ENCODE assay signal across 1 cellular context in genomic region chr5:132829742-132830435, GRCh38.
A peak's percentile ranks its signal among the peaks of the same experiment; 100 is the strongest.
TF ChIP-seq lines count a peak whose summit lies in the region.

No MANE protein-coding gene starts in this region.

TF ChIP-seq in HEK293, 187 proteins besides CTCF, POLR2A, EP300 and RAD21 (continued from another document and continues in another):
- TF ChIP-seq KLF17 (tag by site-specific recombination; IDR thresholded peaks at IDR 0.05) (peak; percentile 64), ZNF404 (tag by site-specific recombination; IDR thresholded peaks at IDR 0.05) (no peak), ZNF776 (tag by site-specific recombination; IDR thresholded peaks at IDR 0.05; ENCODE audit: borderline replicate concordance) (no peak), ZNF362 (tag by site-specific recombination; IDR thresholded peaks at IDR 0.05) (no peak), ZNF658 (tag by site-specific recombination; IDR thresholded peaks at IDR 0.05) (no peak), ZXDB (tag by site-specific recombination; IDR thresholded peaks at IDR 0.05) (peak; percentile 38; the same call in 1 of the 2 replicates), ZNF133 (tag by site-specific recombination; IDR thresholded peaks at IDR 0.05) (no peak), ZBTB11 (tag by site-specific recombination; conservative IDR thresholded peaks at IDR 0.05; ENCODE audit: low read depth) (no peak), ZSCAN30 (tag by site-specific recombination; IDR thresholded peaks at IDR 0.05) (peak; percentile 100), SP7 (tag by site-specific recombination; IDR thresholded peaks at IDR 0.05) (peak; percentile 33; the same call in 1 of the 2 replicates), ELK4 (IDR thresholded peaks at IDR 0.05; ENCODE audit: borderline replicate concordance, low read depth, low read length) (no peak), ZNF155 (tag by site-specific recombination; IDR thresholded peaks at IDR 0.05) (no peak), ZNF747 (tag by site-specific recombination; IDR thresholded peaks at IDR 0.05) (no peak), KLF1 (tag by site-specific recombination; IDR thresholded peaks at IDR 0.05) (peak; percentile 33; the same call in 1 of the 2 replicates), FEZF1 (tag by site-specific recombination; IDR thresholded peaks at IDR 0.05) (no peak), PRDM2 (tag by site-specific recombination; IDR thresholded peaks at IDR 0.05; ENCODE audit: borderline replicate concordance) (no peak), MZF1 (tag by site-specific recombination; IDR thresholded peaks at IDR 0.05; ENCODE audit: borderline replicate concordance) (no peak), ZNF23 (tag by site-specific recombination; IDR thresholded peaks at IDR 0.05; ENCODE audit: borderline replicate concordance) (no peak), ZBTB26 (tag by site-specific recombination; optimal IDR thresholded peaks at IDR 0.05) (peak; percentile 82), ZNF16 (tag by site-specific recombination; IDR thresholded peaks at IDR 0.05; ENCODE audit: low read depth) (no peak), ZNF660 (tag by site-specific recombination; IDR thresholded peaks at IDR 0.05) (peak; percentile 88), PBX3 (CRISPR knock-in tag; IDR thresholded peaks at IDR 0.05) (no peak), SALL2 (tag by site-specific recombination; IDR thresholded peaks at IDR 0.05; ENCODE audit: borderline replicate concordance) (no peak), ZNF473 (tag by site-specific recombination; IDR thresholded peaks at IDR 0.05) (no peak), ZNF701 (tag by site-specific recombination; IDR thresholded peaks at IDR 0.05) (no peak), ZNF596 (tag by site-specific recombination; IDR thresholded peaks at IDR 0.05) (no peak), ZBTB21 (tag by site-specific recombination; IDR thresholded peaks at IDR 0.05) (no peak), ZNF792 (tag by site-specific recombination; IDR thresholded peaks at IDR 0.05) (no peak), PATZ1 (tag by site-specific recombination; IDR thresholded peaks at IDR 0.05) (0 out of 2 replicates have a peak, but pooled peaks have one; percentile 22), BCL6B (tag by site-specific recombination; IDR thresholded peaks at IDR 0.05) (no peak), ZNF239 (tag by site-specific recombination; IDR thresholded peaks at IDR 0.05) (no peak), ZNF19 (tag by site-specific recombination; IDR thresholded peaks at IDR 0.05; ENCODE audit: low read depth) (no peak), ZNF10 (tag by site-specific recombination; IDR thresholded peaks at IDR 0.05) (no peak), ZNF785 (tag by site-specific recombination; IDR thresholded peaks at IDR 0.05) (no peak), HOXC10 (CRISPR knock-in tag; IDR thresholded peaks at IDR 0.05) (no peak), GLI4 (tag by site-specific recombination; IDR thresholded peaks at IDR 0.05) (peak; percentile 50; the same call in 1 of the 2 replicates), ZNF350 (tag by site-specific recombination; IDR thresholded peaks at IDR 0.05) (no peak), ZNF175 (tag by site-specific recombination; IDR thresholded peaks at IDR 0.05) (no peak), ZNF777 (tag by site-specific recombination; IDR thresholded peaks at IDR 0.05; ENCODE audit: borderline replicate concordance) (peak; percentile 85; the same call in 1 of the 2 replicates), SCRT2 (tag by site-specific recombination; IDR thresholded peaks at IDR 0.05) (no peak; the same call in 1 of the 2 replicates), ZNF157 (tag by site-specific recombination; IDR thresholded peaks at IDR 0.05) (no peak), ZBTB20 (tag by site-specific recombination; IDR thresholded peaks at IDR 0.05) (peak; percentile 42; the same call in 1 of the 2 replicates), ZNF549 (tag by site-specific recombination; IDR thresholded peaks at IDR 0.05) (no peak)
